ENCODE assay signal across 8 cellular contexts in genomic region chr1:228902781-228903572, GRCh38.
A peak's percentile ranks its signal among the peaks of the same experiment; 100 is the strongest.
DNase-seq lines count a peak whose midpoint lies in the region; ATAC-seq lines count a peak whose summit lies in the region.

No MANE protein-coding gene starts in this region.

- H3K4me3 ChIP-seq in rectal smooth muscle tissue (ENCODE audit: low read length) = no peak overlapping the region
- no peak overlapping the region for H3K4me3 ChIP-seq in HAP-1

- intact Hi-C loops in head of caudate nucleus (cut with DNase I) = no loop called here

- no peaks in the 10 kb centered on the region for H3K9me3 ChIP-seq in HAP-1

- ATAC-seq in HG02970 (IDR thresholded peaks at IDR 0.05; ENCODE audit: low FRiP score, unreplicated experiment) (no peak), HG02884 (IDR thresholded peaks at IDR 0.05; ENCODE audit: unreplicated experiment) (no peak)

- H3K27me3 ChIP-seq in rectal smooth muscle tissue (ENCODE audit: control insufficient read depth, insufficient read depth, low read length) = no peaks in the 10 kb centered on the region
- no peaks in the 10 kb centered on the region for H3K27me3 ChIP-seq in HAP-1 (ENCODE audit: low read depth)

- H3K9ac ChIP-seq in rectal smooth muscle tissue (ENCODE audit: low read length) = no peak overlapping the region

- no peaks in the 10 kb centered on the region for H3K36me3 ChIP-seq in rectal smooth muscle tissue (ENCODE audit: control insufficient read depth, insufficient read depth, low read length)
- H3K36me3 ChIP-seq in HAP-1 (replicated peaks) = no peaks in the 10 kb centered on the region

- peak; percentile 60 for DNase-seq in HPDE6-E6E7 (ENCODE audit: extremely low spot score)
- DNase-seq in T1000 (lab: John Stamatoyannopoulos, UW) = peak; percentile 75
- DNase-seq in head of caudate nucleus = peak in 41 of 42 donors; percentile 47 to 95 (median 79)
- no peak for DNase-seq in HAP-1 (ENCODE audit: low spot score in 2 of 2)
- DNase-seq in activated gamma-delta T cell (lab: John Stamatoyannopoulos, UW) = no peak

- H3K4me1 ChIP-seq in rectal smooth muscle tissue (ENCODE audit: control insufficient read depth, insufficient read depth, low read length) = peaks cover 42% of the 10 kb centered on the region
- H3K4me1 ChIP-seq in HAP-1 = no peaks in the 10 kb centered on the region

- peak overlapping the region; percentile 78 for H3K27ac ChIP-seq in rectal smooth muscle tissue (ENCODE audit: low read depth, low read length)

- in situ Hi-C loops in HAP-1 (cut with MboI; ENCODE audit: low sequenced_read_pairs) = no loop called here

Comparison
In these comparisons a context has a peak if more than half of its experiments do, and no peak if none do; other contexts are left out.
1. DNase-seq: peak in HPDE6-E6E7 (single experiment), T1000 (single experiment) and head of caudate nucleus (41 of 42); none in HAP-1 (0 of 2) and activated gamma-delta T cell (single experiment).